29 cellular contexts compared by ENCODE assay signal in genomic region chr3:170603770-170604510, GRCh38. TPM values are rescaled to one million over a fixed set of nuclear protein-coding genes. Genes with fewer than 3 reads are reported as not detected.
DNase-seq lines count a peak whose midpoint lies in the region; ATAC-seq and TF ChIP-seq lines count a peak whose summit lies in the region.
"Had no signal": no experiment of that assay in that cellular context is flagged by ENCODE, and none has a peak within 500 bp of the region (broad histone marks: within the 10 kb centered on the region; RNA-seq: fewer than 3 reads in every experiment).

No MANE protein-coding gene starts in this region.

- H3K27me3 Mint-ChIP-seq in nephron progenitor cell (ENCODE audit: low read depth, poor library complexity) = peaks cover 3% of the 10 kb centered on the region
- H3K27me3 Mint-ChIP-seq in activated T-cell treated with anti-CD3 and anti-CD28 coated beads, Interleukin-2, amount 50 U/mL, for 24 hours = peaks cover 24% of the 10 kb centered on the region

- no peak for TF ChIP-seq RAD21 in Ishikawa (IDR thresholded peaks at IDR 0.05; ENCODE audit: low read depth)

- WGBS in esophagus squamous epithelium, 2 donors = 36 to 43% methylated on average over 5 of the region's 5 CpGs

- intact Hi-C loops in esophagus squamous epithelium (cut with DNase I) = no loop called here

- no peak for ATAC-seq in HG03439 (IDR thresholded peaks at IDR 0.05; ENCODE audit: unreplicated experiment)
- ATAC-seq: activated T-cell treated with anti-CD3 and anti-CD28 coated beads, Interleukin-2, amount 50 U/mL, for 72 hours; foreskin keratinocyte; heart right ventricle; left lung; natural killer cell; stimulated activated naive CD8-positive, alpha-beta T cell treated with anti-CD3 and anti-CD28 coated beads, Interleukin-15, Interleukin-2, amounts not matched to agents 100 U/mL and 50 U/mL, for 24 hours had no signal

- no peak overlapping the region for H3K27ac Mint-ChIP-seq in nephron progenitor cell
- H3K27ac Mint-ChIP-seq in activated T-cell treated with anti-CD3 and anti-CD28 coated beads, Interleukin-2, amount 50 U/mL, for 24 hours = no peak overlapping the region
- H3K27ac Mint-ChIP-seq: activated CD4-positive, alpha-beta T cell treated with anti-CD3 and anti-CD28 coated beads, Interleukin-2, amount 10 ng/mL, durations not matched to agents 7 days and 5 days; activated T-cell treated with anti-CD3 and anti-CD28 coated beads, Interleukin-2, amount 50 U/mL, for 72 hours; CD4-positive, CD25-positive, alpha-beta regulatory T cell; natural killer cell had no signal

- H3K9me3 Mint-ChIP-seq in nephron progenitor cell = no peaks in the 10 kb centered on the region
- H3K9me3 Mint-ChIP-seq in activated T-cell treated with anti-CD3 and anti-CD28 coated beads, Interleukin-2, amount 50 U/mL, for 24 hours = no peaks in the 10 kb centered on the region
- H3K9me3 Mint-ChIP-seq: activated CD4-positive, alpha-beta T cell treated with anti-CD3 and anti-CD28 coated beads, Interleukin-2, amount 10 ng/mL, durations not matched to agents 7 days and 5 days; activated T-cell treated with anti-CD3 and anti-CD28 coated beads, Interleukin-2, amount 50 U/mL, for 72 hours; natural killer cell had no signal

- H3K4me3 ChIP-seq in cardiac fibroblast (replicated peaks in 1 of 2; ENCODE audit: low read depth in 2 of 2, low read length in 2 of 2) = no peak overlapping the region
- no peak overlapping the region for H3K4me3 ChIP-seq in esophagus squamous epithelium
- H3K4me3 ChIP-seq: dorsolateral prefrontal cortex, heart right ventricle, left lung, ovary, right atrium auricular region had no signal

- no peak for TF ChIP-seq EP300 in Ishikawa (IDR thresholded peaks at IDR 0.05; ENCODE audit: borderline replicate concordance)

- H3K9me3 ChIP-seq in esophagus squamous epithelium = no peaks in the 10 kb centered on the region
- H3K9me3 ChIP-seq: heart right ventricle, left lung, ovary, right atrium auricular region had no signal

- TF ChIP-seq POLR2A in esophagus squamous epithelium (IDR thresholded peaks at IDR 0.05) = no peak

- no peaks in the 10 kb centered on the region for H3K36me3 ChIP-seq in esophagus squamous epithelium
- H3K36me3 ChIP-seq: heart right ventricle, left lung, ovary, right atrium auricular region had no signal

- H3K36me3 Mint-ChIP-seq in nephron progenitor cell (ENCODE audit: low read depth) = no peaks in the 10 kb centered on the region
- H3K36me3 Mint-ChIP-seq in activated T-cell treated with anti-CD3 and anti-CD28 coated beads, Interleukin-2, amount 50 U/mL, for 24 hours (ENCODE audit: low read depth) = no peaks in the 10 kb centered on the region
- H3K36me3 Mint-ChIP-seq: CD4-positive, CD25-positive, alpha-beta regulatory T cell; natural killer cell had no signal

- no peaks in the 10 kb centered on the region for H3K27me3 ChIP-seq in esophagus squamous epithelium
- H3K27me3 ChIP-seq: dorsolateral prefrontal cortex, foreskin keratinocyte, heart right ventricle, left lung, ovary, right atrium auricular region had no signal

- TF ChIP-seq CTCF in cardiac fibroblast (IDR thresholded peaks at IDR 0.05; ENCODE audit: low read depth, low read length) = no peak
- no peak for TF ChIP-seq CTCF in nephron progenitor cell (IDR thresholded peaks at IDR 0.05)
- TF ChIP-seq CTCF in esophagus squamous epithelium (IDR thresholded peaks at IDR 0.05) = no peak

- H3K4me1 ChIP-seq in esophagus squamous epithelium = no peaks in the 10 kb centered on the region
- H3K4me1 ChIP-seq: foreskin keratinocyte, left lung had no signal

- H3K4me3 Mint-ChIP-seq in nephron progenitor cell = no peak overlapping the region
- H3K4me3 Mint-ChIP-seq in activated T-cell treated with anti-CD3 and anti-CD28 coated beads, Interleukin-2, amount 50 U/mL, for 24 hours = no peak overlapping the region
- H3K4me3 Mint-ChIP-seq: activated CD4-positive, alpha-beta T cell treated with anti-CD3 and anti-CD28 coated beads, Interleukin-2, amount 10 ng/mL, durations not matched to agents 7 days and 5 days; activated T-cell treated with anti-CD3 and anti-CD28 coated beads, Interleukin-2, amount 50 U/mL, for 72 hours; CD4-positive, CD25-positive, alpha-beta regulatory T cell; natural killer cell had no signal

- DNase-seq in EH (ENCODE audit: low read depth) (peak; percentile 34), cardiac fibroblast (ENCODE audit: low read depth in 2 of 2) (peak; percentile 27 to 30), left kidney (ENCODE audit: low read depth, low spot score) (peak; percentile 65), nephron progenitor cell (no peak), esophagus squamous epithelium (lab: John Stamatoyannopoulos, UW) (no peak)
- DNase-seq in activated T-cell treated with anti-CD3 and anti-CD28 coated beads, Interleukin-2, amount 50 U/mL, for 24 hours = no peak
- DNase-seq: activated CD4-positive, alpha-beta T cell treated with anti-CD3 and anti-CD28 coated beads, Interleukin-2, amount 10 ng/mL, durations not matched to agents 7 days and 5 days; activated naive CD4-positive, alpha-beta T cell treated with Interleukin-2 at 50 U/mL for 16 hours; activated T-cell treated with anti-CD3 and anti-CD28 coated beads, Interleukin-2, amount 50 U/mL, for 72 hours; amniotic stem cell; CD4-positive, CD25-positive, alpha-beta regulatory T cell; EL; foreskin keratinocyte; heart right ventricle; left lung; midbrain; natural killer cell; NCI-H1105; NCI-H2029; NCI-H2227 treated with DMSO at 0.1 percent for 48 hours; ovary; stimulated activated naive CD8-positive, alpha-beta T cell treated with anti-CD3 and anti-CD28 coated beads, Interleukin-15, Interleukin-2, amounts not matched to agents 100 U/mL and 50 U/mL, for 24 hours; T-helper 9 cell had no signal

- no peak overlapping the region for H3K27ac ChIP-seq in esophagus squamous epithelium
- H3K27ac ChIP-seq: foreskin keratinocyte, heart right ventricle, HL-60, left lung, ovary, right atrium auricular region had no signal

- no peaks in the 10 kb centered on the region for H3K4me1 Mint-ChIP-seq in nephron progenitor cell
- H3K4me1 Mint-ChIP-seq in activated T-cell treated with anti-CD3 and anti-CD28 coated beads, Interleukin-2, amount 50 U/mL, for 24 hours (ENCODE audit: low read depth) = no peaks in the 10 kb centered on the region
- H3K4me1 Mint-ChIP-seq: activated CD4-positive, alpha-beta T cell treated with anti-CD3 and anti-CD28 coated beads, Interleukin-2, amount 10 ng/mL, durations not matched to agents 7 days and 5 days; CD4-positive, CD25-positive, alpha-beta regulatory T cell; natural killer cell had no signal

TF ChIP-seq in Ishikawa, 13 proteins besides CTCF, POLR2A, EP300 and RAD21:
- TF ChIP-seq TEAD4 (IDR thresholded peaks at IDR 0.05) (no peak), TCF12 (IDR thresholded peaks at IDR 0.05; ENCODE audit: low read depth) (no peak), MAX (IDR thresholded peaks at IDR 0.05) (no peak)
- TF ChIP-seq, protein P1, sequence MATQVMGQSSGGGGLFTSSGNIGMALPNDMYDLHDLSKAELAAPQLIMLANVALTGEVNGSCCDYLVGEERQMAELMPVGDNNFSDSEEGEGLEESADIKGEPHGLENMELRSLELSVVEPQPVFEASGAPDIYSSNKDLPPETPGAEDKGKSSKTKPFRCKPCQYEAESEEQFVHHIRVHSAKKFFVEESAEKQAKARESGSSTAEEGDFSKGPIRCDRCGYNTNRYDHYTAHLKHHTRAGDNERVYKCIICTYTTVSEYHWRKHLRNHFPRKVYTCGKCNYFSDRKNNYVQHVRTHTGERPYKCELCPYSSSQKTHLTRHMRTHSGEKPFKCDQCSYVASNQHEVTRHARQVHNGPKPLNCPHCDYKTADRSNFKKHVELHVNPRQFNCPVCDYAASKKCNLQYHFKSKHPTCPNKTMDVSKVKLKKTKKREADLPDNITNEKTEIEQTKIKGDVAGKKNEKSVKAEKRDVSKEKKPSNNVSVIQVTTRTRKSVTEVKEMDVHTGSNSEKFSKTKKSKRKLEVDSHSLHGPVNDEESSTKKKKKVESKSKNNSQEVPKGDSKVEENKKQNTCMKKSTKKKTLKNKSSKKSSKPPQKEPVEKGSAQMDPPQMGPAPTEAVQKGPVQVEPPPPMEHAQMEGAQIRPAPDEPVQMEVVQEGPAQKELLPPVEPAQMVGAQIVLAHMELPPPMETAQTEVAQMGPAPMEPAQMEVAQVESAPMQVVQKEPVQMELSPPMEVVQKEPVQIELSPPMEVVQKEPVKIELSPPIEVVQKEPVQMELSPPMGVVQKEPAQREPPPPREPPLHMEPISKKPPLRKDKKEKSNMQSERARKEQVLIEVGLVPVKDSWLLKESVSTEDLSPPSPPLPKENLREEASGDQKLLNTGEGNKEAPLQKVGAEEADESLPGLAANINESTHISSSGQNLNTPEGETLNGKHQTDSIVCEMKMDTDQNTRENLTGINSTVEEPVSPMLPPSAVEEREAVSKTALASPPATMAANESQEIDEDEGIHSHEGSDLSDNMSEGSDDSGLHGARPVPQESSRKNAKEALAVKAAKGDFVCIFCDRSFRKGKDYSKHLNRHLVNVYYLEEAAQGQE (IDR thresholded peaks at IDR 0.05; ENCODE audit: low read depth) = peak; percentile 87

RNA-seq across cellular contexts. Expression of gene SLC7A14, which starts 18.1 kb away (rescaled TPM):
- under 1 TPM in 1 of 4 donors, not detected in 3; under 0.01 TPM for total RNA-seq in esophagus squamous epithelium
- total RNA-seq: activated CD4-positive, alpha-beta T cell treated with anti-CD3 and anti-CD28 coated beads, Interleukin-2, amount 10 ng/mL, durations not matched to agents 7 days and 5 days; activated T-cell treated with anti-CD3 and anti-CD28 coated beads, Interleukin-2, amount 50 U/mL, for 72 hours; cardiac septum; CD4-positive, CD25-positive, alpha-beta regulatory T cell; heart right ventricle; left lung; natural killer cell; right atrium auricular region had no signal

Comparison
In these comparisons a context has a peak if more than half of its experiments do, and no peak if none do; other contexts are left out.
1. DNase-seq: peak in EH (single experiment), cardiac fibroblast (2 of 2) and left kidney (single experiment); none in nephron progenitor cell (single experiment), esophagus squamous epithelium (single experiment) and activated T-cell treated with anti-CD3 and anti-CD28 coated beads, Interleukin-2, amount 50 U/mL, for 24 hours (single experiment).